Comparison of ENCODE assay signal across 8 cellular contexts in the genomic region with DNA sequence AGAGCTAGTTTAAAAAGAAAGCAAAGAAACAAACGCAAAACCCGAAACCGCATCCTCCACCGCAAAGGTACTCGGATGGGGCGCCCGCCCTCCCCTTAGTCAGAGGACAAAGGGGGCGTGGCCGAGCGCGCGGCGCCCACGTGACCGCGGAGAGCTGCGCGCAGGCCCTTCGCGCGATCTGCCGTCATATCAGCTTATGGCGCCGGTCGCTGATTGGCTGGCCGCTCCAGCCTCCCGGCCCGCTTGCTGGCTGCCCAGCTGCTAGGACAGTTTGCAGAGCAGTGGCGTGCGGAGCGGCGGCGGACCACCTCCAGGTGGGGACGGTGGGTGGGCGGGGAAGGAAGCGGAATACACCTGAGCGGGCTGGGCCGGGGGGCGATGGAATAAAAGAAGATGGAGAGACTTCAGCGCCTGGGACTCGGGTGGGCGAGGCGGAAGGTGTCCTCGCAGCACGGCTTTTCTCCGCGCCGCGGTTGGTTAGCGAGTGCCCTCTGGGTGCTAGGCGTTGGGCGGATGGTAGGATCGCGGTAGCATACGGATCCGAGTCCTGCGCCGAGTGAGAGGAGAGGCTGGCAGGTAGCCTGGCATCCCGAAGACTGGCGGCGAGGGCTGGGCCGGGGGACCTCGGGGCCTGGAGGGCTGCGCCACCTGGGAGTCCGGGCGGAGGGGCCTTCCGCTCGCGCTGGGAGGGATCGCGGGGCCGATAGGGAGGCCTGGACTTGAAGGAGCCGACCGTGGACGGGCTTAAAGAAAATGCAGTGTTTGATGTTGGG. TPM values are rescaled to one million over a fixed set of nuclear protein-coding genes. Genes with fewer than 3 reads are reported as not detected.
A peak's percentile ranks its signal among the peaks of the same experiment; 100 is the strongest.
DNase-seq lines count a peak whose midpoint lies in the region; ATAC-seq, FAIRE-seq and TF ChIP-seq lines count a peak whose summit lies in the region.

A gene with protein sequence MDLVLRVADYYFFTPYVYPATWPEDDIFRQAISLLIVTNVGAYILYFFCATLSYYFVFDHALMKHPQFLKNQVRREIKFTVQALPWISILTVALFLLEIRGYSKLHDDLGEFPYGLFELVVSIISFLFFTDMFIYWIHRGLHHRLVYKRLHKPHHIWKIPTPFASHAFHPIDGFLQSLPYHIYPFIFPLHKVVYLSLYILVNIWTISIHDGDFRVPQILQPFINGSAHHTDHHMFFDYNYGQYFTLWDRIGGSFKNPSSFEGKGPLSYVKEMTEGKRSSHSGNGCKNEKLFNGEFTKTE (plus strand): TSS at position 269 of the 773 bp plus-strand sequence. CDS start 10,605 bp downstream, outside the sequence.

- DNase-seq in GM12892 (ENCODE audit: insufficient read length), result peak; percentile 87
- peak; percentile 98 for DNase-seq in NCI-H146 (lab: John Stamatoyannopoulos, UW)
- peak; percentile 93 to 97 (median 94) for DNase-seq in T-helper 1 cell
- DNase-seq in amniotic epithelial cell (ENCODE audit: low read depth), result peak; percentile 86
- DNase-seq in heart right ventricle, result peak; percentile 94 to 95
- DNase-seq in posterior cingulate gyrus, result peak; percentile 90 to 99 (median 96)
- peak; percentile 98 to 99 for DNase-seq in upper lobe of left lung

- H3K9me3 ChIP-seq in heart right ventricle (no peaks in the 10 kb centered on the region), upper lobe of left lung (no peaks in the 10 kb centered on the region)

- ATAC-seq in HG02852 (IDR thresholded peaks at IDR 0.05; ENCODE audit: unreplicated experiment), result peak; percentile 93
- ATAC-seq in heart right ventricle, result peak; percentile 98 to 99 (median 99)
- ATAC-seq in upper lobe of left lung (ENCODE audit: low FRiP score in 2 of 2), result peak; percentile 98 to 99

- intact Hi-C loops in heart right ventricle (cut with DNase I) (no loop called here), posterior cingulate gyrus (cut with DNase I) (loop anchor here (2.0 kb wide), 1 partner anchor 44 kb away; no protein-coding TSS in a partner anchor)

- H3K27ac ChIP-seq in heart right ventricle, result peak within 1 kb of the TSS; percentile 46 to 90 (median 84)
- peak within 1 kb of the TSS; percentile 82 to 96 (median 89) for H3K27ac ChIP-seq in upper lobe of left lung

- TF ChIP-seq POLR2A in GM12892 (IDR thresholded peaks at IDR 0.05; ENCODE audit: low read depth, low read length), result peak; percentile 83; the same call in 1 of the 2 replicates
- peak in 3 of 4 donors; percentile 82 to 97 (median 96) for TF ChIP-seq POLR2A in upper lobe of left lung (IDR thresholded peaks at IDR 0.05)

- FAIRE-seq in GM12892 (lab: Jason Lieb, UNC), result peak; percentile 100

- 0 to 1% methylated on average over 75 of the region's 75 CpGs for WGBS in heart right ventricle, 2 donors
- WGBS in upper lobe of left lung, 2 donors, result 1% methylated on average over 39 to 61 of the region's 75 CpGs

- H3K27me3 ChIP-seq in heart right ventricle, result no peaks in the 10 kb centered on the region
- no peaks in the 10 kb centered on the region for H3K27me3 ChIP-seq in upper lobe of left lung

- TF ChIP-seq EP300 in upper lobe of left lung (IDR thresholded peaks at IDR 0.05), result peak in 1 of 4 donors; percentile 67

- H3K4me1 ChIP-seq in heart right ventricle, result peaks cover 4 to 25% (median 12%) of the 10 kb centered on the region in 9 donors
- peaks cover 7 to 15% (median 12%) of the 10 kb centered on the region in 4 donors for H3K4me1 ChIP-seq in upper lobe of left lung

- no peaks in the 10 kb centered on the region for H3K36me3 ChIP-seq in heart right ventricle
- no peaks in the 10 kb centered on the region for H3K36me3 ChIP-seq in upper lobe of left lung

- H3K4me3 ChIP-seq in heart right ventricle (peak within 1 kb of the TSS; percentile 29 to 92 (median 81)), upper lobe of left lung (peak within 1 kb of the TSS; percentile 58 to 87 (median 76))

- TF ChIP-seq CTCF in heart right ventricle (IDR thresholded peaks at IDR 0.05) (peak in 3 of 9 donors; percentile 10 to 23 (median 17)), upper lobe of left lung (IDR thresholded peaks at IDR 0.05) (no peak)

RNA-seq across cellular contexts. Expression of the gene that starts here (rescaled TPM):
- 36.8 TPM for polyA plus RNA-seq in GM12892 (2012; ENCODE audit: missing spikeins)
- total RNA-seq in heart right ventricle (10 to 100 TPM; 17.0 to 30.6 (median 20.9) TPM), upper lobe of left lung (10 to 100 TPM in 5 of 6 donors, 1 to 10 TPM in 1; 9.4 to 79.9 (median 48.8) TPM)
- polyA plus RNA-seq in heart right ventricle, result 10 to 100 TPM; 10.7 to 18.9 TPM

Comparison
In these comparisons a context has a peak if more than half of its experiments do, and no peak if none do; other contexts are left out.
1. Peak in every context shown above with its lines: DNase-seq, ATAC-seq, H3K4me3 ChIP-seq and H3K27ac ChIP-seq.